1 cellular context compared by ENCODE assay signal in genomic region chr7:56157238-56157790, GRCh38.
TF ChIP-seq lines count a peak whose summit lies in the region.

No MANE protein-coding gene starts in this region.

TF ChIP-seq in HepG2, 621 proteins besides CTCF, POLR2A, EP300 and RAD21:
- TF ChIP-seq FOXA3 (CRISPR knock-in tag; IDR thresholded peaks at IDR 0.05) (peak; percentile 29; the same call in 1 of the 2 replicates), FOXA1 (IDR thresholded peaks at IDR 0.05) (no peak), FOXA1 (CRISPR knock-in tag; IDR thresholded peaks at IDR 0.05) (peak; percentile 26; the same call in 1 of the 2 replicates), CENPT (CRISPR knock-in tag; IDR thresholded peaks at IDR 0.05; ENCODE audit: low read depth) (no peak), ATF7 (IDR thresholded peaks at IDR 0.05) (no peak), ATF7 (CRISPR knock-in tag; IDR thresholded peaks at IDR 0.05) (no peak), HMGXB3 (CRISPR knock-in tag; IDR thresholded peaks at IDR 0.05; ENCODE audit: borderline replicate concordance) (no peak), ZFP37 (CRISPR knock-in tag; IDR thresholded peaks at IDR 0.05; ENCODE audit: borderline replicate concordance) (no peak)
